29 cellular contexts compared by ENCODE assay signal in genomic region chr6:41434803-41435470, GRCh38.
"Had no signal": no experiment of that assay in that cellular context is flagged by ENCODE, and none has a peak within 500 bp of the region (broad histone marks: within the 10 kb centered on the region; RNA-seq: fewer than 3 reads in every experiment).

No MANE protein-coding gene starts in this region.

- H3K27me3 Mint-ChIP-seq: stimulated activated memory B cell treated with anti-CD40 and anti-IgM and Interleukin-4, amounts not matched to agents 10 μg/mL and 1 μg/mL and 100 μg/mL, for 72 hours had no signal

- H3K4me1 ChIP-seq: upper lobe of right lung, uterus had no signal

- H3K4me3 ChIP-seq: gastrocnemius medialis, lung, psoas muscle, skin epidermis, spleen, thoracic aorta, tibial nerve, upper lobe of right lung, uterus had no signal

- ATAC-seq: esophagus mucosa; gastrocnemius medialis; left lobe of liver; naive thymus-derived CD4-positive, alpha-beta T cell; psoas muscle; right cardiac atrium; stimulated activated memory B cell treated with anti-CD40 and anti-IgM and Interleukin-4, amounts not matched to agents 10 μg/mL and 1 μg/mL and 100 μg/mL, for 72 hours; stimulated activated naive CD8-positive, alpha-beta T cell treated with anti-CD3 and anti-CD28 coated beads, Interleukin-15, Interleukin-2, amounts not matched to agents 100 U/mL and 50 U/mL, for 24 hours; upper lobe of right lung had no signal

- DNase-seq: effector CD8-positive, alpha-beta T cell; endodermal cell; foreskin fibroblast; gastrocnemius medialis; head of caudate nucleus; kidney; midbrain; naive thymus-derived CD4-positive, alpha-beta T cell; nephron progenitor cell; nucleus accumbens; psoas muscle; right cardiac atrium; spleen; stimulated activated CD4-positive, alpha-beta T cell treated with anti-CD3 and anti-CD28 coated beads, Interleukin-4, amount 100 ng/mL, for 4 hours; stimulated activated naive CD8-positive, alpha-beta T cell treated with anti-CD3 and anti-CD28 coated beads, Interleukin-15, Interleukin-2, amounts not matched to agents 100 U/mL and 50 U/mL, for 24 hours; substantia nigra; upper lobe of right lung; uterus had no signal

- H3K4me3 Mint-ChIP-seq: dendritic cell treated with granulocyte-macrophage colony-stimulating factor and Interleukin-4, amounts not matched to agents 40 ng/mL and 50 ng/mL, for 4 days; endodermal cell; memory B cell; naive thymus-derived CD4-positive, alpha-beta T cell; nephron progenitor cell; stimulated activated memory B cell treated with anti-CD40 and anti-IgM and Interleukin-4, amounts not matched to agents 10 μg/mL and 1 μg/mL and 100 μg/mL, for 72 hours had no signal

- H3K36me3 Mint-ChIP-seq: memory B cell; naive thymus-derived CD4-positive, alpha-beta T cell; stimulated activated memory B cell treated with anti-CD40 and anti-IgM and Interleukin-4, amounts not matched to agents 10 μg/mL and 1 μg/mL and 100 μg/mL, for 72 hours had no signal

- H3K27ac Mint-ChIP-seq: dendritic cell treated with granulocyte-macrophage colony-stimulating factor and Interleukin-4, amounts not matched to agents 40 ng/mL and 50 ng/mL, for 4 days; endodermal cell; memory B cell; naive thymus-derived CD4-positive, alpha-beta T cell; nephron progenitor cell; stimulated activated memory B cell treated with anti-CD40 and anti-IgM and Interleukin-4, amounts not matched to agents 10 μg/mL and 1 μg/mL and 100 μg/mL, for 72 hours had no signal

- H3K9me3 Mint-ChIP-seq: dendritic cell treated with granulocyte-macrophage colony-stimulating factor and Interleukin-4, amounts not matched to agents 40 ng/mL and 50 ng/mL, for 4 days; endodermal cell; memory B cell; naive thymus-derived CD4-positive, alpha-beta T cell; nephron progenitor cell; stimulated activated memory B cell treated with anti-CD40 and anti-IgM and Interleukin-4, amounts not matched to agents 10 μg/mL and 1 μg/mL and 100 μg/mL, for 72 hours had no signal

- H3K27me3 ChIP-seq: gastrocnemius medialis, tibial nerve, upper lobe of right lung, uterus had no signal

- H3K36me3 ChIP-seq: gastrocnemius medialis, spleen, thoracic aorta, tibial nerve, upper lobe of right lung, uterus had no signal

- FAIRE-seq: colon, kidney had no signal

- H3K27ac ChIP-seq: epithelial cell of prostate, gastrocnemius medialis, psoas muscle, skin epidermis, spleen, thoracic aorta, tibial nerve, upper lobe of right lung, uterus had no signal

- H3K9me3 ChIP-seq: gastrocnemius medialis, psoas muscle, spleen, thoracic aorta, tibial nerve, upper lobe of right lung, uterus had no signal
